In the genomic region with DNA sequence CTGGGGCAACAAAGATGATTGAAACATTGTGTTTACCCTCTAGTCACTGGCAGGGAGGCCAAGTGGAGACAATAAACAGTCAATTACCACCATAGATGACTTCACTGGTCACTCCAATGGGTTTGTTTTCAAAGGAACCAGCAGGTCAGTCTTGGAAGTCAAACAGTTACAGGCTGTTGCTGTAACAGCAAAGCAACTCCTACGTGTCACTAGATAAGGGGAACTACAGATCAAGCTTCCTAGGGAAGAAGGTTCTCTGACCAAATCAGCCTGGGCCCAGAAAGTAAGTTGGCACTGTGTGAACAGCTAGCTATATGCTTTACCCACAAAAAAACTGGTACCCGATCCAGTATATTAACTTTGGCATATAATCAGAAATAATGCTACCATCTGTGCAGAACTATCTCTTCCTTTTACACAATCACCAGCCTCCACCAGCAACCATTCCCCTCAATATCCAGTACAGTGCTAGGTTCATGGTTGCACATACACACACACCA, we compare ENCODE assay signal across 1 cellular context.
TF ChIP-seq lines count a peak whose summit lies in the region.

No MANE protein-coding gene starts in this region.

TF ChIP-seq in K562, 482 proteins besides CTCF, POLR2A, EP300 and RAD21 (continues in another document):
- TF ChIP-seq, protein P1, sequence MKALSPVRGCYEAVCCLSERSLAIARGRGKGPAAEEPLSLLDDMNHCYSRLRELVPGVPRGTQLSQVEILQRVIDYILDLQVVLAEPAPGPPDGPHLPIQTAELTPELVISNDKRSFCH (CRISPR knock-in tag; IDR thresholded peaks at IDR 0.05), result no peak
- TF ChIP-seq, protein P1 (tag; IDR thresholded peaks at IDR 0.05), result no peak
- TF ChIP-seq, protein P2, sequence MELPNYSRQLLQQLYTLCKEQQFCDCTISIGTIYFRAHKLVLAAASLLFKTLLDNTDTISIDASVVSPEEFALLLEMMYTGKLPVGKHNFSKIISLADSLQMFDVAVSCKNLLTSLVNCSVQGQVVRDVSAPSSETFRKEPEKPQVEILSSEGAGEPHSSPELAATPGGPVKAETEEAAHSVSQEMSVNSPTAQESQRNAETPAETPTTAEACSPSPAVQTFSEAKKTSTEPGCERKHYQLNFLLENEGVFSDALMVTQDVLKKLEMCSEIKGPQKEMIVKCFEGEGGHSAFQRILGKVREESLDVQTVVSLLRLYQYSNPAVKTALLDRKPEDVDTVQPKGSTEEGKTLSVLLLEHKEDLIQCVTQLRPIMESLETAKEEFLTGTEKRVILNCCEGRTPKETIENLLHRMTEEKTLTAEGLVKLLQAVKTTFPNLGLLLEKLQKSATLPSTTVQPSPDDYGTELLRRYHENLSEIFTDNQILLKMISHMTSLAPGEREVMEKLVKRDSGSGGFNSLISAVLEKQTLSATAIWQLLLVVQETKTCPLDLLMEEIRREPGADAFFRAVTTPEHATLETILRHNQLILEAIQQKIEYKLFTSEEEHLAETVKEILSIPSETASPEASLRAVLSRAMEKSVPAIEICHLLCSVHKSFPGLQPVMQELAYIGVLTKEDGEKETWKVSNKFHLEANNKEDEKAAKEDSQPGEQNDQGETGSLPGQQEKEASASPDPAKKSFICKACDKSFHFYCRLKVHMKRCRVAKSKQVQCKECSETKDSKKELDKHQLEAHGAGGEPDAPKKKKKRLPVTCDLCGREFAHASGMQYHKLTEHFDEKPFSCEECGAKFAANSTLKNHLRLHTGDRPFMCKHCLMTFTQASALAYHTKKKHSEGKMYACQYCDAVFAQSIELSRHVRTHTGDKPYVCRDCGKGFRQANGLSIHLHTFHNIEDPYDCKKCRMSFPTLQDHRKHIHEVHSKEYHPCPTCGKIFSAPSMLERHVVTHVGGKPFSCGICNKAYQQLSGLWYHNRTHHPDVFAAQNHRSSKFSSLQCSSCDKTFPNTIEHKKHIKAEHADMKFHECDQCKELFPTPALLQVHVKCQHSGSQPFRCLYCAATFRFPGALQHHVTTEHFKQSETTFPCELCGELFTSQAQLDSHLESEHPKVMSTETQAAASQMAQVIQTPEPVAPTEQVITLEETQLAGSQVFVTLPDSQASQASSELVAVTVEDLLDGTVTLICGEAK (IDR thresholded peaks at IDR 0.05), result no peak
- TF ChIP-seq, protein P2 (CRISPR knock-in tag; IDR thresholded peaks at IDR 0.05), result no peak
- TF ChIP-seq ZNF561 (CRISPR knock-in tag; conservative IDR thresholded peaks at IDR 0.05), result no peak
- TF ChIP-seq HOXB6 (CRISPR knock-in tag; IDR thresholded peaks at IDR 0.05; ENCODE audit: borderline replicate concordance), result no peak
- no peak for TF ChIP-seq ESRRB (CRISPR knock-in tag; IDR thresholded peaks at IDR 0.05; ENCODE audit: borderline replicate concordance)
- TF ChIP-seq, protein P3, sequence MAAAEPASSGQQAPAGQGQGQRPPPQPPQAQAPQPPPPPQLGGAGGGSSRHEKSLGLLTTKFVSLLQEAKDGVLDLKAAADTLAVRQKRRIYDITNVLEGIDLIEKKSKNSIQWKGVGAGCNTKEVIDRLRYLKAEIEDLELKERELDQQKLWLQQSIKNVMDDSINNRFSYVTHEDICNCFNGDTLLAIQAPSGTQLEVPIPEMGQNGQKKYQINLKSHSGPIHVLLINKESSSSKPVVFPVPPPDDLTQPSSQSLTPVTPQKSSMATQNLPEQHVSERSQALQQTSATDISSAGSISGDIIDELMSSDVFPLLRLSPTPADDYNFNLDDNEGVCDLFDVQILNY (CRISPR knock-in tag; IDR thresholded peaks at IDR 0.05), result no peak
- no peak for TF ChIP-seq FOSL1 (tag; conservative IDR thresholded peaks at IDR 0.05)
- no peak for TF ChIP-seq TAF7 (tag; IDR thresholded peaks at IDR 0.05)
- TF ChIP-seq PHB (CRISPR knock-in tag; IDR thresholded peaks at IDR 0.05), result no peak
- TF ChIP-seq ZNF133 (CRISPR knock-in tag; IDR thresholded peaks at IDR 0.05), result no peak
- no peak for TF ChIP-seq MCM7 (IDR thresholded peaks at IDR 0.05)
- TF ChIP-seq TOE1 (IDR thresholded peaks at IDR 0.05; ENCODE audit: borderline replicate concordance), result no peak
- no peak for TF ChIP-seq TOE1 (CRISPR knock-in tag; IDR thresholded peaks at IDR 0.05; ENCODE audit: borderline replicate concordance, low read depth)
- no peak for TF ChIP-seq RUNX1 (IDR thresholded peaks at IDR 0.05; ENCODE audit: low read depth)
- no peak for TF ChIP-seq ZKSCAN3 (CRISPR knock-in tag; IDR thresholded peaks at IDR 0.05)
- no peak for TF ChIP-seq NFYB (IDR thresholded peaks at IDR 0.05; ENCODE audit: extremely low read depth, insufficient read length)
- TF ChIP-seq MTF1 (CRISPR knock-in tag; IDR thresholded peaks at IDR 0.05; ENCODE audit: borderline replicate concordance), result no peak
- TF ChIP-seq EP400 (IDR thresholded peaks at IDR 0.05), result no peak
- TF ChIP-seq, protein P4, sequence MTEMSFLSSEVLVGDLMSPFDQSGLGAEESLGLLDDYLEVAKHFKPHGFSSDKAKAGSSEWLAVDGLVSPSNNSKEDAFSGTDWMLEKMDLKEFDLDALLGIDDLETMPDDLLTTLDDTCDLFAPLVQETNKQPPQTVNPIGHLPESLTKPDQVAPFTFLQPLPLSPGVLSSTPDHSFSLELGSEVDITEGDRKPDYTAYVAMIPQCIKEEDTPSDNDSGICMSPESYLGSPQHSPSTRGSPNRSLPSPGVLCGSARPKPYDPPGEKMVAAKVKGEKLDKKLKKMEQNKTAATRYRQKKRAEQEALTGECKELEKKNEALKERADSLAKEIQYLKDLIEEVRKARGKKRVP (CRISPR knock-in tag; IDR thresholded peaks at IDR 0.05), result peak; percentile 81
- no peak for TF ChIP-seq ZNF431 (CRISPR knock-in tag; IDR thresholded peaks at IDR 0.05)
- TF ChIP-seq, protein P5, sequence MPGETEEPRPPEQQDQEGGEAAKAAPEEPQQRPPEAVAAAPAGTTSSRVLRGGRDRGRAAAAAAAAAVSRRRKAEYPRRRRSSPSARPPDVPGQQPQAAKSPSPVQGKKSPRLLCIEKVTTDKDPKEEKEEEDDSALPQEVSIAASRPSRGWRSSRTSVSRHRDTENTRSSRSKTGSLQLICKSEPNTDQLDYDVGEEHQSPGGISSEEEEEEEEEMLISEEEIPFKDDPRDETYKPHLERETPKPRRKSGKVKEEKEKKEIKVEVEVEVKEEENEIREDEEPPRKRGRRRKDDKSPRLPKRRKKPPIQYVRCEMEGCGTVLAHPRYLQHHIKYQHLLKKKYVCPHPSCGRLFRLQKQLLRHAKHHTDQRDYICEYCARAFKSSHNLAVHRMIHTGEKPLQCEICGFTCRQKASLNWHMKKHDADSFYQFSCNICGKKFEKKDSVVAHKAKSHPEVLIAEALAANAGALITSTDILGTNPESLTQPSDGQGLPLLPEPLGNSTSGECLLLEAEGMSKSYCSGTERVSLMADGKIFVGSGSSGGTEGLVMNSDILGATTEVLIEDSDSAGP (CRISPR knock-in tag; IDR thresholded peaks at IDR 0.05), result no peak
- TF ChIP-seq CHD2 (IDR thresholded peaks at IDR 0.05; ENCODE audit: low read depth, low read length), result no peak
- no peak for TF ChIP-seq MED1 (CRISPR knock-in tag; IDR thresholded peaks at IDR 0.05; ENCODE audit: borderline replicate concordance)
- TF ChIP-seq, protein P6, sequence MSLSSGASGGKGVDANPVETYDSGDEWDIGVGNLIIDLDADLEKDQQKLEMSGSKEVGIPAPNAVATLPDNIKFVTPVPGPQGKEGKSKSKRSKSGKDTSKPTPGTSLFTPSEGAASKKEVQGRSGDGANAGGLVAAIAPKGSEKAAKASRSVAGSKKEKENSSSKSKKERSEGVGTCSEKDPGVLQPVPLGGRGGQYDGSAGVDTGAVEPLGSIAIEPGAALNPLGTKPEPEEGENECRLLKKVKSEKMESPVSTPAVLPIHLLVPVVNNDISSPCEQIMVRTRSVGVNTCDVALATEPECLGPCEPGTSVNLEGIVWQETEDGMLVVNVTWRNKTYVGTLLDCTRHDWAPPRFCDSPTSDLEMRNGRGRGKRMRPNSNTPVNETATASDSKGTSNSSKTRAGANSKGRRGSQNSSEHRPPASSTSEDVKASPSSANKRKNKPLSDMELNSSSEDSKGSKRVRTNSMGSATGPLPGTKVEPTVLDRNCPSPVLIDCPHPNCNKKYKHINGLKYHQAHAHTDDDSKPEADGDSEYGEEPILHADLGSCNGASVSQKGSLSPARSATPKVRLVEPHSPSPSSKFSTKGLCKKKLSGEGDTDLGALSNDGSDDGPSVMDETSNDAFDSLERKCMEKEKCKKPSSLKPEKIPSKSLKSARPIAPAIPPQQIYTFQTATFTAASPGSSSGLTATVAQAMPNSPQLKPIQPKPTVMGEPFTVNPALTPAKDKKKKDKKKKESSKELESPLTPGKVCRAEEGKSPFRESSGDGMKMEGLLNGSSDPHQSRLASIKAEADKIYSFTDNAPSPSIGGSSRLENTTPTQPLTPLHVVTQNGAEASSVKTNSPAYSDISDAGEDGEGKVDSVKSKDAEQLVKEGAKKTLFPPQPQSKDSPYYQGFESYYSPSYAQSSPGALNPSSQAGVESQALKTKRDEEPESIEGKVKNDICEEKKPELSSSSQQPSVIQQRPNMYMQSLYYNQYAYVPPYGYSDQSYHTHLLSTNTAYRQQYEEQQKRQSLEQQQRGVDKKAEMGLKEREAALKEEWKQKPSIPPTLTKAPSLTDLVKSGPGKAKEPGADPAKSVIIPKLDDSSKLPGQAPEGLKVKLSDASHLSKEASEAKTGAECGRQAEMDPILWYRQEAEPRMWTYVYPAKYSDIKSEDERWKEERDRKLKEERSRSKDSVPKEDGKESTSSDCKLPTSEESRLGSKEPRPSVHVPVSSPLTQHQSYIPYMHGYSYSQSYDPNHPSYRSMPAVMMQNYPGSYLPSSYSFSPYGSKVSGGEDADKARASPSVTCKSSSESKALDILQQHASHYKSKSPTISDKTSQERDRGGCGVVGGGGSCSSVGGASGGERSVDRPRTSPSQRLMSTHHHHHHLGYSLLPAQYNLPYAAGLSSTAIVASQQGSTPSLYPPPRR (CRISPR knock-in tag; IDR thresholded peaks at IDR 0.05; ENCODE audit: borderline replicate concordance), result no peak
- TF ChIP-seq, protein P7, sequence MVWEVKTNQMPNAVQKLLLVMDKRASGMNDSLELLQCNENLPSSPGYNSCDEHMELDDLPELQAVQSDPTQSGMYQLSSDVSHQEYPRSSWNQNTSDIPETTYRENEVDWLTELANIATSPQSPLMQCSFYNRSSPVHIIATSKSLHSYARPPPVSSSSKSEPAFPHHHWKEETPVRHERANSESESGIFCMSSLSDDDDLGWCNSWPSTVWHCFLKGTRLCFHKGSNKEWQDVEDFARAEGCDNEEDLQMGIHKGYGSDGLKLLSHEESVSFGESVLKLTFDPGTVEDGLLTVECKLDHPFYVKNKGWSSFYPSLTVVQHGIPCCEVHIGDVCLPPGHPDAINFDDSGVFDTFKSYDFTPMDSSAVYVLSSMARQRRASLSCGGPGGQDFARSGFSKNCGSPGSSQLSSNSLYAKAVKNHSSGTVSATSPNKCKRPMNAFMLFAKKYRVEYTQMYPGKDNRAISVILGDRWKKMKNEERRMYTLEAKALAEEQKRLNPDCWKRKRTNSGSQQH (CRISPR knock-in tag; IDR thresholded peaks at IDR 0.05), result no peak
- TF ChIP-seq, protein P8, sequence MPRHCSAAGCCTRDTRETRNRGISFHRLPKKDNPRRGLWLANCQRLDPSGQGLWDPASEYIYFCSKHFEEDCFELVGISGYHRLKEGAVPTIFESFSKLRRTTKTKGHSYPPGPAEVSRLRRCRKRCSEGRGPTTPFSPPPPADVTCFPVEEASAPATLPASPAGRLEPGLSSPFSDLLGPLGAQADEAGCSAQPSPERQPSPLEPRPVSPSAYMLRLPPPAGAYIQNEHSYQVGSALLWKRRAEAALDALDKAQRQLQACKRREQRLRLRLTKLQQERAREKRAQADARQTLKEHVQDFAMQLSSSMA (CRISPR knock-in tag; IDR thresholded peaks at IDR 0.05), result 0 out of 2 replicates have a peak, but pooled peaks have one; percentile 14
- TF ChIP-seq PTTG1 (tag; IDR thresholded peaks at IDR 0.05; ENCODE audit: low read depth), result no peak
